ENCODE assay signal across 2 cellular contexts in genomic region chr10:110512461-110513187, GRCh38.
TF ChIP-seq lines count a peak whose summit lies in the region.

No MANE protein-coding gene starts in this region.

TF ChIP-seq in GM23338, 12 proteins besides CTCF, POLR2A, EP300 and RAD21:
- TF ChIP-seq NANOG (IDR thresholded peaks at IDR 0.05; ENCODE audit: borderline replicate concordance) (no peak), POLR2AphosphoS5 (IDR thresholded peaks at IDR 0.05; ENCODE audit: low read depth) (peak; percentile 23; the same call in 1 of the 2 replicates)
TF ChIP-seq in GM23338: peak in this region for 1.

TF ChIP-seq in H1, 55 proteins besides CTCF, POLR2A, EP300 and RAD21:
- TF ChIP-seq SAP30 (IDR thresholded peaks at IDR 0.05; ENCODE audit: insufficient read depth, insufficient replicate concordance, low read length): no peak
- TF ChIP-seq POLR2AphosphoS5 (IDR thresholded peaks at IDR 0.05; ENCODE audit: low read depth, low read length): peak; percentile 48; the same call in 1 of the 2 replicates
- TF ChIP-seq E2F6 (IDR thresholded peaks at IDR 0.05): no peak
